In genomic region chr11:74492974-74493815, GRCh38 we compare ENCODE assay signal across 8 cellular contexts. TPM values are rescaled to one million over a fixed set of nuclear protein-coding genes. Genes with fewer than 3 reads are reported as not detected.
DNase-seq lines count a peak whose midpoint lies in the region; ATAC-seq, FAIRE-seq and TF ChIP-seq lines count a peak whose summit lies in the region.

LIPT2 (minus strand) TSS chr11:74493724; CDS start chr11:74493703, 21 bp downstream.

- H3K4me3 ChIP-seq in AG10803 (ENCODE audit: low read length) (peak within 1 kb of the TSS; percentile 69), keratinocyte (ENCODE audit: control insufficient read depth in 2 of 3, extremely low read depth in 1 of 3, insufficient read depth in 2 of 3, low read depth in 1 of 3, low read length in 3 of 3) (peak within 1 kb of the TSS; percentile 59 to 80 (median 78))

- H2AFZ ChIP-seq in keratinocyte (ENCODE audit: control insufficient read depth, low read length), result peak within 1 kb of the TSS; percentile 82

- H3K36me3 ChIP-seq in keratinocyte (ENCODE audit: control insufficient read depth in 2 of 2, extremely low read depth in 1 of 2, insufficient read depth in 2 of 2, low read length in 2 of 2), result no peaks in the 10 kb centered on the region

- no peak for FAIRE-seq in keratinocyte (lab: Jason Lieb, UNC)

- TF ChIP-seq CTCF in AG10803 (conservative IDR thresholded peaks at IDR 0.05; ENCODE audit: low read length) (no peak), keratinocyte (optimal IDR thresholded peaks at IDR 0.05 in 1 of 3, IDR thresholded peaks at IDR 0.05 in 1 of 3, conservative IDR thresholded peaks at IDR 0.05 in 1 of 3; ENCODE audit: extremely low read depth in 1 of 3, insufficient read depth in 2 of 3, low read length in 3 of 3) (no peak)

- H3K27me3 ChIP-seq in keratinocyte (ENCODE audit: control insufficient read depth, extremely low read depth, insufficient read depth, low read length), result no peaks in the 10 kb centered on the region

- no peaks in the 10 kb centered on the region for H3K9me3 ChIP-seq in keratinocyte (ENCODE audit: control insufficient read depth, low read depth, low read length)

- no peaks in the 10 kb centered on the region for H4K20me1 ChIP-seq in keratinocyte (ENCODE audit: control insufficient read depth, extremely low read depth, insufficient read depth, low read length)

- peak within 1 kb of the TSS; percentile 89 for H3K27ac ChIP-seq in keratinocyte (ENCODE audit: control insufficient read depth, insufficient read depth, low read length)

- H3K9me1 ChIP-seq in keratinocyte (ENCODE audit: control insufficient read depth, extremely low read depth, insufficient read depth, low read length), result no peaks in the 10 kb centered on the region

- peak; percentile 96 for DNase-seq in AG10803 (ENCODE audit: low read depth)
- peak; percentile 93 for DNase-seq in NCI-H345 treated with DMSO at 0.1 percent for 48 hours (lab: John Stamatoyannopoulos, UW; ENCODE audit: unreplicated experiment)
- DNase-seq in cerebellar nuclear complex (lab: John Stamatoyannopoulos, UW), result peak; percentile 56 to 83
- peak; percentile 69 for DNase-seq in keratinocyte (ENCODE audit: low read depth, low spot score)
- peak; percentile 94 to 97 (median 95) for DNase-seq in stimulated activated CD4-positive, alpha-beta T cell treated with anti-CD3 and anti-CD28 coated beads, Interleukin-12 subunit alpha, Interleukin-12 subunit beta, amount 100 ng/mL, for 48 hours (ENCODE audit: low read depth in 2 of 3, low spot score in 1 of 3)

- H3K4me2 ChIP-seq in keratinocyte (ENCODE audit: control insufficient read depth, extremely low read depth, insufficient read depth, low read depth, low read length), result peak within 1 kb of the TSS; percentile 96

- dilution Hi-C loops in keratinocyte (cut with MboI; ENCODE audit: extremely low pct_ligation_motif_present, low sequenced_read_pairs), result loop anchor here (5.0 kb wide), 1 partner anchor 54 kb away; no protein-coding TSS in a partner anchor

- peaks cover 9% of the 10 kb centered on the region for H3K4me1 ChIP-seq in keratinocyte (ENCODE audit: control insufficient read depth, extremely low read depth, insufficient read depth, low read length)

- no peaks in the 10 kb centered on the region for H3K79me2 ChIP-seq in keratinocyte (ENCODE audit: control insufficient read depth, insufficient read depth, low read length)

- peak within 1 kb of the TSS; percentile 90 for H3K9ac ChIP-seq in keratinocyte (ENCODE audit: control insufficient read depth, extremely low read depth, insufficient read depth, low read length)

- ATAC-seq in GM19035 (IDR thresholded peaks at IDR 0.05; ENCODE audit: unreplicated experiment), result peak; percentile 95
- peak; percentile 94 for ATAC-seq in HG03342 (IDR thresholded peaks at IDR 0.05; ENCODE audit: unreplicated experiment)
- peak; percentile 98 to 99 for ATAC-seq in activated CD4-positive, CD25-positive, alpha-beta regulatory T cell treated with anti-CD3 and anti-CD28 coated beads, Interleukin-2, amount 50 U/mL, for 24 hours

RNA-seq across cellular contexts. Expression of gene LIPT2, which starts in this region (rescaled TPM):
- polyA plus RNA-seq in keratinocyte, result 1.2 to 2.6 TPM (median 2.3 TPM) in 3 replicates
- polyA plus RNA-seq in keratinocyte (2011; ENCODE audit: low read depth), result 0.35 TPM
- polyA plus RNA-seq in keratinocyte (2011; cell fraction: cytosol; rRNA removed), result 0.82 and 1.3 TPM in 2 replicates
- 0.97 and 1.0 TPM in 2 replicates for polyA plus RNA-seq in keratinocyte (2011; cell fraction: nucleus; rRNA removed)
- 0.56 and 1.8 TPM in 2 replicates for polyA plus RNA-seq in keratinocyte (2012; ENCODE audit: low replicate concordance)
- polyA minus RNA-seq in keratinocyte, result 1.3 to 8.3 TPM (median 5.0 TPM) in 3 replicates
- polyA minus RNA-seq in keratinocyte (2011; cell fraction: cytosol; rRNA and poly(A)+ RNA removed), result not detected
- not detected in 2 replicates for polyA minus RNA-seq in keratinocyte (2011; cell fraction: nucleus; rRNA and poly(A)+ RNA removed)

Comparison
In these comparisons a context has a peak if more than half of its experiments do, and no peak if none do; other contexts are left out.
1. Peak in every context shown above with its lines: DNase-seq, ATAC-seq, H3K4me3 ChIP-seq and H3K27ac ChIP-seq.